ENCODE assay signal across 12 cellular contexts in the genomic region with DNA sequence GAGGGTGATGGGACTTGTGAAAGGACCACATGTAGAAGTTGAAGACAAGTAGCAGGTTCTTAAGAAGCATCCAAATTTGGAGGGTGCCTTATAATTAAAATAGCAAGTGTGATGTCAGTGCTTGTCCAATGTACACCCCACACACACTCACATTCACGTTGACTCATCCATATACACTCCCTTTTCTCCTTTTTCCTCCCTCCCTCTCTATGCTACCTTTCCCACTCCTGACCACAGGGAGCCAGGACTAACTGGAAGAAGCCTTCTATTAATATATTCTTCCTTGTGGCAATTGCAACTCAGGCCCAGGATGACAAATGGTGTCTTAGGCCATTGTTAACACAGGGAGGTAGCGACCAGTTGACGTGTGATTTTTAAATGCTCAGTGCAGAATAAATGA. TPM values are rescaled to one million over a fixed set of nuclear protein-coding genes. Genes with fewer than 3 reads are reported as not detected.
DNase-seq lines count a peak whose midpoint lies in the region; ATAC-seq and TF ChIP-seq lines count a peak whose summit lies in the region.
"Had no signal": no experiment of that assay in that cellular context is flagged by ENCODE, and none has a peak within 500 bp of the region (broad histone marks: within the 10 kb centered on the region; RNA-seq: fewer than 3 reads in every experiment).

No MANE protein-coding gene starts in this region.

- H3K27ac ChIP-seq in GM23248, result no peak overlapping the region
- H3K27ac ChIP-seq: KMS-11 had no signal

- no peak for ATAC-seq in activated CD8-positive, alpha-beta T cell treated with anti-CD3 and anti-CD28 coated beads for 36 hours
- ATAC-seq in HG03460 (IDR thresholded peaks at IDR 0.05; ENCODE audit: unreplicated experiment), result no peak
- no peak for ATAC-seq in GM21447 (IDR thresholded peaks at IDR 0.05; ENCODE audit: unreplicated experiment)

- H3K4me1 Mint-ChIP-seq in CD14-positive monocyte, result peaks cover 56% of the 10 kb centered on the region
- peaks cover 77% of the 10 kb centered on the region for H3K4me1 Mint-ChIP-seq in activated CD8-positive, alpha-beta T cell treated with anti-CD3 and anti-CD28 coated beads for 36 hours (ENCODE audit: low read depth)

- DNase-seq in CD14-positive monocyte (ENCODE audit: low spot score) (no peak), GM23248 (peak; percentile 50), kidney tubule cell (ENCODE audit: low spot score) (peak; percentile 57), HuH-7.5 (ENCODE audit: low spot score) (no peak)
- no peak for DNase-seq in activated CD8-positive, alpha-beta T cell treated with anti-CD3 and anti-CD28 coated beads for 36 hours
- no peak for DNase-seq in activated CD8-positive, alpha-beta memory T cell treated with anti-CD3 and anti-CD28 coated beads, Interleukin-2, amount 50 U/mL, for 48 hours
- DNase-seq: COR-L47, H7, lower lobe of right lung had no signal

- peaks cover 44 to 52% of the 10 kb centered on the region in 2 donors for H3K36me3 Mint-ChIP-seq in CD14-positive monocyte
- peaks cover 50% of the 10 kb centered on the region for H3K36me3 Mint-ChIP-seq in activated CD8-positive, alpha-beta T cell treated with anti-CD3 and anti-CD28 coated beads for 36 hours (ENCODE audit: low read depth)

- intact Hi-C loops in CD14-positive monocyte (cut with micrococcal nuclease), result loop anchor here (5.0 to 10.0 kb wide), 3 partner anchors 34 to 54 kb away; no protein-coding TSS in a partner anchor
- intact Hi-C loops in activated CD8-positive, alpha-beta T cell treated with anti-CD3 and anti-CD28 coated beads for 36 hours (cut with micrococcal nuclease), result loop anchor here (2.0 to 5.0 kb wide), 3 partner anchors 33 to 57 kb away; no protein-coding TSS in a partner anchor

- no peaks in the 10 kb centered on the region for H3K36me3 ChIP-seq in GM23248 (ENCODE audit: low read depth)

- no peak overlapping the region for H3K4me3 Mint-ChIP-seq in CD14-positive monocyte
- peak overlapping the region; percentile 47 for H3K4me3 Mint-ChIP-seq in activated CD8-positive, alpha-beta T cell treated with anti-CD3 and anti-CD28 coated beads for 36 hours

- no peak overlapping the region for H3K9ac ChIP-seq in GM23248
- H3K9ac ChIP-seq: KMS-11 had no signal

- CTCF ChIA-PET in activated CD8-positive, alpha-beta T cell treated with anti-CD3 and anti-CD28 coated beads for 36 hours (lab: Charles Lee), result interaction anchor here (0.7 to 2.6 kb wide), 7 partner anchors 11 to 112 kb away, joined by 3 to 20 read pairs (median 4); no protein-coding TSS in a partner anchor

- peak overlapping the region; percentile 3 for H3K4me2 ChIP-seq in GM23248 (ENCODE audit: unreplicated experiment)
- H3K4me2 ChIP-seq: KMS-11 had no signal

- no peaks in the 10 kb centered on the region for H3K9me2 ChIP-seq in GM23248 (ENCODE audit: insufficient read depth)

- H3K9me3 Mint-ChIP-seq in CD14-positive monocyte, result peaks cover 0 to 2% (median 0%) of the 10 kb centered on the region in 7 donors
- H3K9me3 Mint-ChIP-seq in activated CD8-positive, alpha-beta T cell treated with anti-CD3 and anti-CD28 coated beads for 36 hours, result no peaks in the 10 kb centered on the region

- H3K79me2 ChIP-seq in GM23248 (ENCODE audit: insufficient read depth), result no peaks in the 10 kb centered on the region

- peaks cover 0 to 3% (median 3%) of the 10 kb centered on the region in 3 donors for H3K27me3 Mint-ChIP-seq in CD14-positive monocyte (ENCODE audit: low read depth in 3 of 3)
- no peaks in the 10 kb centered on the region for H3K27me3 Mint-ChIP-seq in activated CD8-positive, alpha-beta T cell treated with anti-CD3 and anti-CD28 coated beads for 36 hours

- no peaks in the 10 kb centered on the region for H3K9me3 ChIP-seq in GM23248 (ENCODE audit: low read depth)
- H3K9me3 ChIP-seq: lower lobe of right lung had no signal

- peak overlapping the region; percentile 98 to 99 (median 99) for H3K27ac Mint-ChIP-seq in CD14-positive monocyte
- peak overlapping the region; percentile 94 for H3K27ac Mint-ChIP-seq in activated CD8-positive, alpha-beta T cell treated with anti-CD3 and anti-CD28 coated beads for 36 hours

- in situ Hi-C loops in GM23248 (cut with MboI), result no loop called here

- H4K20me1 ChIP-seq in GM23248 (ENCODE audit: insufficient read depth), result no peaks in the 10 kb centered on the region

- H2AFZ ChIP-seq in GM23248, result no peak overlapping the region

- no peaks in the 10 kb centered on the region for H3K27me3 ChIP-seq in GM23248 (replicated peaks; ENCODE audit: insufficient read depth)

- peaks cover 39% of the 10 kb centered on the region for H3K4me1 ChIP-seq in GM23248 (ENCODE audit: insufficient read depth)

- TF ChIP-seq CTCF in CD14-positive monocyte (IDR thresholded peaks at IDR 0.05), result no peak
- no peak for TF ChIP-seq CTCF in activated CD8-positive, alpha-beta T cell treated with anti-CD3 and anti-CD28 coated beads for 36 hours (IDR thresholded peaks at IDR 0.05)

- WGBS in GM23248 (ENCODE audit: low coverage in 1 of 2, low lambda C conversion rate in 2 of 2, missing lambda C conversion rate in 2 of 2), 2 experiments, result 75 to 83% methylated on average over 3 of the region's 3 CpGs

- peaks cover 33% of the 10 kb centered on the region for H3F3A ChIP-seq in GM23248 (ENCODE audit: insufficient read depth)

- H3K4me3 ChIP-seq in GM23248, result no peak overlapping the region
- H3K4me3 ChIP-seq: lower lobe of right lung had no signal

- POLR2A ChIA-PET in activated CD8-positive, alpha-beta T cell treated with anti-CD3 and anti-CD28 coated beads for 36 hours (lab: Charles Lee), result interaction anchor here (1.7 to 2.9 kb wide), 4 partner anchors 9 to 28 kb away, joined by 4 to 11 read pairs (median 8); a partner anchor contains a TSS

RNA-seq across cellular contexts. Expression of a gene that starts 16.3 kb away (rescaled TPM):
- 100 to 1,000 TPM; 190 to 288 TPM for polyA plus RNA-seq in CD14-positive monocyte
- not detected in 2 replicates for total RNA-seq in GM23248 (2014; rRNA removed; shearing (Covaris generic))
- 0.25 and 0.33 TPM in 2 replicates for polyA plus RNA-seq in GM23248 (2016; fragmentation: Nextera tagmentation; extraction: Ambion mirVana)
- 10 to 100 TPM in 1 of 2 experiments, 1 to 10 TPM in 1; 8.6 to 10.0 TPM for total RNA-seq in activated CD8-positive, alpha-beta T cell treated with anti-CD3 and anti-CD28 coated beads for 36 hours
- total RNA-seq: H7 had no signal

Comparison
In these comparisons a context has a peak if more than half of its experiments do, and no peak if none do; other contexts are left out.
1. DNase-seq: peak in GM23248 (single experiment) and kidney tubule cell (single experiment); none in CD14-positive monocyte (single experiment), activated CD8-positive, alpha-beta T cell treated with anti-CD3 and anti-CD28 coated beads for 36 hours (single experiment), HuH-7.5 (single experiment) and activated CD8-positive, alpha-beta memory T cell treated with anti-CD3 and anti-CD28 coated beads, Interleukin-2, amount 50 U/mL, for 48 hours (single experiment).